ENCODE assay signal across 8 cellular contexts in genomic region chr10:91006001-91006751, GRCh38.
DNase-seq lines count a peak whose midpoint lies in the region; ATAC-seq, FAIRE-seq and TF ChIP-seq lines count a peak whose summit lies in the region.

No MANE protein-coding gene starts in this region.

- H2AFZ ChIP-seq in parathyroid adenoma, result no peak overlapping the region

- H3K9me3 ChIP-seq in parathyroid adenoma (ENCODE audit: control insufficient read depth, low read length) (no peaks in the 10 kb centered on the region), upper lobe of right lung (no peaks in the 10 kb centered on the region)

- H3K27me3 ChIP-seq in foreskin keratinocyte (peaks cover 13% of the 10 kb centered on the region), parathyroid adenoma (ENCODE audit: control insufficient read depth, insufficient read depth, low read length) (no peaks in the 10 kb centered on the region), upper lobe of right lung (no peaks in the 10 kb centered on the region)

- ATAC-seq in GM19452 (IDR thresholded peaks at IDR 0.05; ENCODE audit: unreplicated experiment), result peak; percentile 49
- ATAC-seq in foreskin keratinocyte, result peak; percentile 50
- ATAC-seq in upper lobe of right lung, result peak; percentile 94

- H3K4me1 ChIP-seq in foreskin keratinocyte, result no peaks in the 10 kb centered on the region
- no peaks in the 10 kb centered on the region for H3K4me1 ChIP-seq in parathyroid adenoma
- no peaks in the 10 kb centered on the region for H3K4me1 ChIP-seq in upper lobe of right lung

- DNase-seq in COLO668 (lab: John Stamatoyannopoulos, UW; ENCODE audit: unreplicated experiment), result peak; percentile 35
- DNase-seq in HTR-8/SVneo (ENCODE audit: insufficient read length, low spot score), result peak; percentile 56
- peak; percentile 46 for DNase-seq in RPMI8226
- peak; percentile 40 for DNase-seq in activated T-helper 9 cell treated with anti-CD3 and anti-CD28 coated beads, Interleukin-2, amount 50 U/mL, for 16 hours (ENCODE audit: low read depth)
- peak; percentile 16 to 42 for DNase-seq in foreskin keratinocyte
- no peak for DNase-seq in upper lobe of right lung

- H3K36me3 ChIP-seq in parathyroid adenoma (ENCODE audit: control insufficient read depth, insufficient read depth, low read length), result no peaks in the 10 kb centered on the region
- H3K36me3 ChIP-seq in upper lobe of right lung, result no peaks in the 10 kb centered on the region

- H3K27ac ChIP-seq in foreskin keratinocyte (no peak overlapping the region), parathyroid adenoma (no peak overlapping the region), upper lobe of right lung (no peak overlapping the region)

- H3K4me2 ChIP-seq in parathyroid adenoma (ENCODE audit: low read length), result no peak overlapping the region

- no peaks in the 10 kb centered on the region for H3K79me2 ChIP-seq in parathyroid adenoma

- TF ChIP-seq CTCF in foreskin keratinocyte (conservative IDR thresholded peaks at IDR 0.05), result peak; percentile 96
- TF ChIP-seq CTCF in parathyroid adenoma (IDR thresholded peaks at IDR 0.05), result peak; percentile 99
- TF ChIP-seq CTCF in upper lobe of right lung (IDR thresholded peaks at IDR 0.05), result peak; percentile 96

- H3K9ac ChIP-seq in parathyroid adenoma, result no peak overlapping the region

- no peak overlapping the region for H3K4me3 ChIP-seq in parathyroid adenoma (ENCODE audit: low read depth, low read length)
- no peak overlapping the region for H3K4me3 ChIP-seq in upper lobe of right lung

- FAIRE-seq in HTR-8/SVneo (lab: Jason Lieb, UNC), result peak; percentile 54

- intact Hi-C loops in upper lobe of right lung (cut with DNase I), result no loop called here
